ENCODE assay signal across 20 cellular contexts in genomic region chr2:166238176-166238575, GRCh38.
"Had no signal": no experiment of that assay in that cellular context is flagged by ENCODE, and none has a peak within 500 bp of the region (broad histone marks: within the 10 kb centered on the region; RNA-seq: fewer than 3 reads in every experiment).

No MANE protein-coding gene starts in this region.

- FAIRE-seq: endometrium had no signal

- ATAC-seq: gastrocnemius medialis, heart right ventricle, natural killer cell, T-cell had no signal

- DNase-seq: activated CD4-positive, alpha-beta T cell treated with anti-CD3 and anti-CD28 coated beads, Interleukin-2, amount 10 ng/mL, durations not matched to agents 7 days and 5 days; activated CD8-positive, alpha-beta memory T cell treated with anti-CD3 and anti-CD28 coated beads for 24 hours; activated gamma-delta T cell treated with Interleukin-2 at 50 U/mL for 16 hours; aorta; esophagus squamous epithelium; gastrocnemius medialis; heart right ventricle; islet precursor cell; left ventricle myocardium inferior; mesenchymal stem cell; natural killer cell; stimulated activated CD4-positive, alpha-beta T cell treated with anti-CD3 and anti-CD28 coated beads, Interleukin-4, amount 100 ng/mL, for 24 hours; stimulated activated naive CD4-positive, alpha-beta T cell; substantia nigra; T-cell; T-helper 9 cell had no signal

- H3K36me3 ChIP-seq: cardiac muscle cell, esophagus squamous epithelium, gastrocnemius medialis, heart right ventricle, left ventricle myocardium inferior, vagina had no signal

- H3K27ac ChIP-seq: cardiac muscle cell, esophagus squamous epithelium, gastrocnemius medialis, heart right ventricle, left ventricle myocardium inferior, tibial nerve, vagina had no signal

- H3K27me3 ChIP-seq: cardiac muscle cell, esophagus squamous epithelium, gastrocnemius medialis, heart right ventricle, tibial nerve, vagina had no signal

- H3K9me3 ChIP-seq: esophagus squamous epithelium, gastrocnemius medialis, heart right ventricle, left ventricle myocardium inferior, tibial nerve, vagina had no signal

- H3K4me3 ChIP-seq: cardiac muscle cell, esophagus squamous epithelium, gastrocnemius medialis, heart right ventricle, left ventricle myocardium inferior, tibial nerve, vagina had no signal

- H3K4me1 ChIP-seq: esophagus squamous epithelium, gastrocnemius medialis, heart right ventricle, left ventricle myocardium inferior, tibial nerve, vagina had no signal
